8 cellular contexts compared by ENCODE assay signal in genomic region chr20:50605136-50605535, GRCh38.
"Had no signal": no experiment of that assay in that cellular context is flagged by ENCODE, and none has a peak within 500 bp of the region (broad histone marks: within the 10 kb centered on the region; RNA-seq: fewer than 3 reads in every experiment).

No MANE protein-coding gene starts in this region.

- H3K4me3 ChIP-seq: GM23338, K562 had no signal

- ATAC-seq: GM23338, K562 had no signal

- H3K4me2 ChIP-seq: GM23338 had no signal

- H2AFZ ChIP-seq: GM23338 had no signal

- H3K4me3 Mint-ChIP-seq: GM23338, H9 had no signal

- DNase-seq: H9, HCEC 1CT, IMR-90, KG1 had no signal

- H3K9me3 Mint-ChIP-seq: GM23338, H9 had no signal

- FAIRE-seq: H1, H54, K562 had no signal

- H3K27ac Mint-ChIP-seq: GM23338, H9 had no signal
